In genomic region chr6:135576055-135576454, GRCh38 we compare ENCODE assay signal across 13 cellular contexts.
A peak's percentile ranks its signal among the peaks of the same experiment; 100 is the strongest.
DNase-seq lines count a peak whose midpoint lies in the region; ATAC-seq and TF ChIP-seq lines count a peak whose summit lies in the region.
"Had no signal": no experiment of that assay in that cellular context is flagged by ENCODE, and none has a peak within 500 bp of the region (broad histone marks: within the 10 kb centered on the region; RNA-seq: fewer than 3 reads in every experiment).

No MANE protein-coding gene starts in this region.

- H3K27me3 Mint-ChIP-seq in activated T-helper 2 cell treated with anti-CD3 and anti-CD28 coated beads, Interferon-gamma antibody, Interleukin-2, Interleukin-4, amounts not matched to agents 10 μg/mL and 5 μg/mL and 100 μg/mL, durations not matched to agents 14 hours and 24 hours and 36 hours (ENCODE audit: low read depth), result no peaks in the 10 kb centered on the region
- H3K27me3 Mint-ChIP-seq in type B pancreatic cell, result no peaks in the 10 kb centered on the region

- peak; percentile 45 to 62 for ATAC-seq in lower lobe of right lung
- ATAC-seq: psoas muscle, T-helper 17 cell had no signal

- intact Hi-C loops in activated T-helper 2 cell treated with anti-CD3 and anti-CD28 coated beads, Interferon-gamma antibody, Interleukin-2, Interleukin-4, amounts not matched to agents 10 μg/mL and 5 μg/mL and 100 μg/mL, durations not matched to agents 14 hours and 24 hours and 36 hours (cut with micrococcal nuclease), result loop anchor here (2.0 kb wide), 3 partner anchors 15 to 71 kb away; no protein-coding TSS in a partner anchor
- intact Hi-C loops in lower lobe of right lung (cut with DNase I), result no loop called here

- H3K27ac Mint-ChIP-seq in activated T-helper 2 cell treated with anti-CD3 and anti-CD28 coated beads, Interferon-gamma antibody, Interleukin-2, Interleukin-4, amounts not matched to agents 10 μg/mL and 5 μg/mL and 100 μg/mL, durations not matched to agents 14 hours and 24 hours and 36 hours, result peak overlapping the region; percentile 99
- H3K27ac Mint-ChIP-seq in type B pancreatic cell, result no peak overlapping the region
- H3K27ac Mint-ChIP-seq: T-helper 17 cell had no signal

- no peak overlapping the region for H3K27ac ChIP-seq in lower lobe of right lung
- H3K27ac ChIP-seq: cardiac muscle cell, psoas muscle, upper lobe of left lung had no signal

- peaks cover 70% of the 10 kb centered on the region for H3K36me3 Mint-ChIP-seq in activated T-helper 2 cell treated with anti-CD3 and anti-CD28 coated beads, Interferon-gamma antibody, Interleukin-2, Interleukin-4, amounts not matched to agents 10 μg/mL and 5 μg/mL and 100 μg/mL, durations not matched to agents 14 hours and 24 hours and 36 hours (ENCODE audit: low read depth)
- H3K36me3 Mint-ChIP-seq in type B pancreatic cell, result no peaks in the 10 kb centered on the region

- no peaks in the 10 kb centered on the region for H3K27me3 ChIP-seq in lower lobe of right lung (ENCODE audit: low read depth)
- H3K27me3 ChIP-seq: cardiac muscle cell, upper lobe of left lung had no signal

- H3K9me3 Mint-ChIP-seq in activated T-helper 2 cell treated with anti-CD3 and anti-CD28 coated beads, Interferon-gamma antibody, Interleukin-2, Interleukin-4, amounts not matched to agents 10 μg/mL and 5 μg/mL and 100 μg/mL, durations not matched to agents 14 hours and 24 hours and 36 hours, result peaks cover 29% of the 10 kb centered on the region
- H3K9me3 Mint-ChIP-seq in type B pancreatic cell, result no peaks in the 10 kb centered on the region

- H3K4me1 ChIP-seq in lower lobe of right lung, result no peaks in the 10 kb centered on the region
- H3K4me1 ChIP-seq: psoas muscle, upper lobe of left lung had no signal

- H3K9me3 ChIP-seq in lower lobe of right lung, result no peaks in the 10 kb centered on the region
- H3K9me3 ChIP-seq: psoas muscle, upper lobe of left lung had no signal

- H3K36me3 ChIP-seq in lower lobe of right lung, result no peaks in the 10 kb centered on the region
- H3K36me3 ChIP-seq: cardiac muscle cell, upper lobe of left lung had no signal

- DNase-seq in DMS79 treated with DMSO at 0.1 percent for 48 hours (lab: John Stamatoyannopoulos, UW) (peak; percentile 98), LHCN-M2 (ENCODE audit: low read depth) (peak; percentile 81), lower lobe of right lung (no peak), SW 1271 (lab: John Stamatoyannopoulos, UW) (no peak), type B pancreatic cell (ENCODE audit: extremely low spot score, unreplicated experiment) (no peak), cerebellar cortex (ENCODE audit: low spot score) (no peak), germinal center (ENCODE audit: low spot score) (no peak)
- DNase-seq in activated T-helper 2 cell treated with anti-CD3 and anti-CD28 coated beads, Interferon-gamma antibody, Interleukin-2, Interleukin-4, amounts not matched to agents 10 μg/mL and 5 μg/mL and 100 μg/mL, durations not matched to agents 14 hours and 24 hours and 36 hours (ENCODE audit: low spot score), result no peak
- DNase-seq: Karpas-422, psoas muscle, T-helper 17 cell, upper lobe of left lung had no signal

- H3K4me1 Mint-ChIP-seq in activated T-helper 2 cell treated with anti-CD3 and anti-CD28 coated beads, Interferon-gamma antibody, Interleukin-2, Interleukin-4, amounts not matched to agents 10 μg/mL and 5 μg/mL and 100 μg/mL, durations not matched to agents 14 hours and 24 hours and 36 hours (ENCODE audit: low read depth), result peaks cover 56% of the 10 kb centered on the region
- H3K4me1 Mint-ChIP-seq in type B pancreatic cell (ENCODE audit: unreplicated experiment), result no peaks in the 10 kb centered on the region
- H3K4me1 Mint-ChIP-seq: T-helper 17 cell had no signal

- H3K4me3 Mint-ChIP-seq in activated T-helper 2 cell treated with anti-CD3 and anti-CD28 coated beads, Interferon-gamma antibody, Interleukin-2, Interleukin-4, amounts not matched to agents 10 μg/mL and 5 μg/mL and 100 μg/mL, durations not matched to agents 14 hours and 24 hours and 36 hours (ENCODE audit: low read depth), result peak overlapping the region; percentile 27
- H3K4me3 Mint-ChIP-seq in type B pancreatic cell, result no peak overlapping the region
- H3K4me3 Mint-ChIP-seq: T-helper 17 cell had no signal

- no peak overlapping the region for H3K4me3 ChIP-seq in lower lobe of right lung
- H3K4me3 ChIP-seq: cardiac muscle cell, psoas muscle, upper lobe of left lung had no signal

- TF ChIP-seq CTCF in lower lobe of right lung (IDR thresholded peaks at IDR 0.05) (no peak), type B pancreatic cell (conservative IDR thresholded peaks at IDR 0.05) (no peak)

Comparison
In these comparisons a context has a peak if more than half of its experiments do, and no peak if none do; other contexts are left out.
1. DNase-seq: peak in DMS79 treated with DMSO at 0.1 percent for 48 hours (single experiment) and LHCN-M2 (single experiment); none in activated T-helper 2 cell treated with anti-CD3 and anti-CD28 coated beads, Interferon-gamma antibody, Interleukin-2, Interleukin-4, amounts not matched to agents 10 μg/mL and 5 μg/mL and 100 μg/mL, durations not matched to agents 14 hours and 24 hours and 36 hours (single experiment), lower lobe of right lung (single experiment), SW 1271 (0 of 2), type B pancreatic cell (single experiment), cerebellar cortex (single experiment) and germinal center (single experiment).